9 cellular contexts compared by ENCODE assay signal in the genomic region with DNA sequence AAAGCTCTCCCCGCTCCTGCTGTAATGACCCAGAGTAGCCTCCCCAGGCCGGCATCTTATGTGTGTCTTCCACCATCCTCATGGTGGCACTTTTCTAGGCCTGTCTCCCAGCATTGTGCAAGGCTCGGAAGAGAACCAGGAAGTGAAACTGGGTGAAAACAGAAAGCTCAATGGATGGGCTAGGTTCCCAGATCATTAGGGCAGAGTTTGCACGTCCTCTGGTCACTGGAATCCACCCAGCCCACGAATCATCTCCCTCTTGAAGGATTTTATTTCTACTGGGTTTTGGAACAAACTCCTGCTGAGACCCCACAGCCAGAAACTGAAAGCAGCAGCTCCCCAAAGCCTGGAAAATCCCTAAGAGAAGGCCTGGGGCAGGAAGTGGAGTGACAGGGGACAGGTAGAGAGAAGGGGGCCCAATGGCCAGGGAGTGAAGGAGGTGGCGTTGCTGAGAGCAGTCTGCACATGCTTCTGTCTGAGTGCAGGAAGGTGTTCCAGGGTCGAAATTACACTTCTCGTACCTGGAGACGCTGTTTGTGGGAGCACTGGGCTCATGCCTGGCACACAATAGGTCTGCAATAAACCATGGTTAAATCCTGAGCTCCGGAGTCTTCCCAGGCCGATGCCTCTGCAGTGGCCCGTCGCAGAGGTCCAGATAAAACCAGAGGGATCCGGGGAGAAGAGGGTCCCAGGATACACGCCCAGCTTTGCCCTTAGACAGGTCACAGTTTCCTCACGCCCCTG. TPM values are rescaled to one million over a fixed set of nuclear protein-coding genes. Genes with fewer than 3 reads are reported as not detected.
DNase-seq lines count a peak whose midpoint lies in the region; ATAC-seq, FAIRE-seq and TF ChIP-seq lines count a peak whose summit lies in the region.
"Had no signal": no experiment of that assay in that cellular context is flagged by ENCODE, and none has a peak within 500 bp of the region (broad histone marks: within the 10 kb centered on the region; RNA-seq: fewer than 3 reads in every experiment).

No MANE protein-coding gene starts in this region.

- H3K36me3 ChIP-seq in MG63, result no peaks in the 10 kb centered on the region

- FAIRE-seq in frontal cortex (lab: Jason Lieb, UNC), result no peak

- intact Hi-C loops in activated naive CD4-positive, alpha-beta T cell treated with anti-CD3 and anti-CD28 coated beads for 36 hours (cut with micrococcal nuclease), result loop anchor here (1.0 to 2.0 kb wide), 2 partner anchors 30 to 31 kb away; no protein-coding TSS in a partner anchor

- TF ChIP-seq CTCF in type B pancreatic cell (conservative IDR thresholded peaks at IDR 0.05), result no peak

- CTCF ChIA-PET in activated naive CD4-positive, alpha-beta T cell treated with anti-CD3 and anti-CD28 coated beads for 36 hours (lab: Charles Lee), result interaction anchor here (0.6 to 4.7 kb wide), 21 partner anchors 10 to 193 kb away, joined by 3 to 25 read pairs (median 4); no protein-coding TSS in a partner anchor

- DNase-seq in MG63 (peak; percentile 55), lung microvascular endothelial cell (ENCODE audit: low read depth in 2 of 2) (peak; percentile 72 to 75), type B pancreatic cell (ENCODE audit: extremely low spot score, unreplicated experiment) (no peak), frontal cortex (ENCODE audit: low spot score in 2 of 2) (no peak), iPS-NIHi7 (ENCODE audit: extremely low spot score) (no peak)
- DNase-seq in activated naive CD4-positive, alpha-beta T cell treated with anti-CD3 and anti-CD28 coated beads for 36 hours, result no peak

- no peaks in the 10 kb centered on the region for H3K9me3 ChIP-seq in MG63

- H3K27ac ChIP-seq in cingulate gyrus (ENCODE audit: low read depth, low read length), result peak overlapping the region; percentile 19
- H3K27ac ChIP-seq: epithelial cell of prostate had no signal

- no peaks in the 10 kb centered on the region for H3K36me3 Mint-ChIP-seq in type B pancreatic cell
- H3K36me3 Mint-ChIP-seq in activated naive CD4-positive, alpha-beta T cell treated with anti-CD3 and anti-CD28 coated beads for 36 hours (ENCODE audit: low read depth), result no peaks in the 10 kb centered on the region

- no peak overlapping the region for H3K4me3 Mint-ChIP-seq in type B pancreatic cell
- H3K4me3 Mint-ChIP-seq in activated naive CD4-positive, alpha-beta T cell treated with anti-CD3 and anti-CD28 coated beads for 36 hours, result no peak overlapping the region

- H3K27ac Mint-ChIP-seq in type B pancreatic cell, result peak overlapping the region; percentile 58
- no peak overlapping the region for H3K27ac Mint-ChIP-seq in activated naive CD4-positive, alpha-beta T cell treated with anti-CD3 and anti-CD28 coated beads for 36 hours

- H3K27me3 Mint-ChIP-seq in type B pancreatic cell, result no peaks in the 10 kb centered on the region
- no peaks in the 10 kb centered on the region for H3K27me3 Mint-ChIP-seq in activated naive CD4-positive, alpha-beta T cell treated with anti-CD3 and anti-CD28 coated beads for 36 hours (ENCODE audit: low read depth)

- ATAC-seq in HG02588 (IDR thresholded peaks at IDR 0.05; ENCODE audit: unreplicated experiment), result no peak

- H3K9me3 Mint-ChIP-seq in type B pancreatic cell, result no peaks in the 10 kb centered on the region
- no peaks in the 10 kb centered on the region for H3K9me3 Mint-ChIP-seq in activated naive CD4-positive, alpha-beta T cell treated with anti-CD3 and anti-CD28 coated beads for 36 hours

- H3K4me1 Mint-ChIP-seq in type B pancreatic cell (ENCODE audit: unreplicated experiment), result peaks cover 33% of the 10 kb centered on the region
- H3K4me1 Mint-ChIP-seq in activated naive CD4-positive, alpha-beta T cell treated with anti-CD3 and anti-CD28 coated beads for 36 hours (ENCODE audit: low read depth), result peaks cover 17% of the 10 kb centered on the region

- no peaks in the 10 kb centered on the region for H3K27me3 ChIP-seq in MG63

- H3K4me3 ChIP-seq in MG63, result no peak overlapping the region

RNA-seq across cellular contexts. Expression of gene ACVRL1, which starts 15.6 kb away (rescaled TPM):
- total RNA-seq in MG63 (2014; rRNA removed; shearing (Covaris generic); ENCODE audit: low replicate concordance), result 0.52 and 1.4 TPM in 2 replicates
- total RNA-seq in lung microvascular endothelial cell, result 293 and 393 TPM in 2 replicates
- total RNA-seq in type B pancreatic cell (ENCODE audit: low replicate concordance), result 0.46 and 0.95 TPM in 2 replicates
- total RNA-seq in frontal cortex, result 9.4 TPM
- total RNA-seq in activated naive CD4-positive, alpha-beta T cell treated with anti-CD3 and anti-CD28 coated beads for 36 hours, result not detected

RNA-seq across cellular contexts. Expression of gene ACVR1B, which starts 28.6 kb away (rescaled TPM):
- 0.57 and 1.9 TPM in 2 replicates for total RNA-seq in MG63 (2014; rRNA removed; shearing (Covaris generic); ENCODE audit: low replicate concordance)
- 8.5 and 15.1 TPM in 2 replicates for total RNA-seq in lung microvascular endothelial cell
- 36.0 and 36.1 TPM in 2 replicates for total RNA-seq in type B pancreatic cell (ENCODE audit: low replicate concordance)
- 43.2 TPM for total RNA-seq in frontal cortex
- total RNA-seq in activated naive CD4-positive, alpha-beta T cell treated with anti-CD3 and anti-CD28 coated beads for 36 hours, result 1 to 10 TPM; 8.7 to 9.1 TPM

RNA-seq across cellular contexts. Expression of gene ANKRD33, which starts 35.0 kb away (rescaled TPM):
- total RNA-seq in MG63 (2014; rRNA removed; shearing (Covaris generic); ENCODE audit: low replicate concordance), result not detected in 2 replicates
- total RNA-seq in lung microvascular endothelial cell (0.22 TPM in 1 of 2 replicates, not detected in the other), type B pancreatic cell (ENCODE audit: low replicate concordance) (0.51 and 0.62 TPM in 2 replicates), frontal cortex (not detected)
- total RNA-seq in activated naive CD4-positive, alpha-beta T cell treated with anti-CD3 and anti-CD28 coated beads for 36 hours, result not detected

Comparison
In these comparisons a context has a peak if more than half of its experiments do, and no peak if none do; other contexts are left out.
1. DNase-seq: peak in MG63 (single experiment) and lung microvascular endothelial cell (2 of 2); none in type B pancreatic cell (single experiment), frontal cortex (0 of 2), activated naive CD4-positive, alpha-beta T cell treated with anti-CD3 and anti-CD28 coated beads for 36 hours (single experiment) and iPS-NIHi7 (single experiment).
2. RNA of gene ACVRL1, which starts 15.6 kb away (total RNA-seq): 293 to 393 TPM in lung microvascular endothelial cell; 9.4 TPM in frontal cortex (single experiment), 0.52 to 1.4 TPM in MG63, 0.46 to 0.95 TPM in type B pancreatic cell and not detected in activated naive CD4-positive, alpha-beta T cell treated with anti-CD3 and anti-CD28 coated beads for 36 hours; every median in the first group is over 10 times any median in the second.